ENCODE assay signal across 8 cellular contexts in genomic region chr1:1040004-1040991, GRCh38. TPM values are rescaled to one million over a fixed set of nuclear protein-coding genes. Genes with fewer than 3 reads are reported as not detected.
DNase-seq lines count a peak whose midpoint lies in the region; ATAC-seq and TF ChIP-seq lines count a peak whose summit lies in the region.

No MANE protein-coding gene starts in this region.

- H3K9me3 Mint-ChIP-seq in endodermal cell, result no peaks in the 10 kb centered on the region

- no peaks in the 10 kb centered on the region for H3K9me3 ChIP-seq in endodermal cell (ENCODE audit: control insufficient read depth, low read length)
- H3K9me3 ChIP-seq in mucosa of descending colon, result no peaks in the 10 kb centered on the region

- peaks cover 36% of the 10 kb centered on the region for H3K27me3 ChIP-seq in endodermal cell (ENCODE audit: control insufficient read depth, insufficient read depth, low read length, poor library complexity, severe bottlenecking)

- no peak for TF ChIP-seq CTCF in endodermal cell (conservative IDR thresholded peaks at IDR 0.05)
- no peak for TF ChIP-seq CTCF in mucosa of descending colon (IDR thresholded peaks at IDR 0.05)

- H3K27ac ChIP-seq in endodermal cell (ENCODE audit: low read depth, low read length), result no peak overlapping the region

- peak overlapping the region; percentile 33 for H3K4me3 Mint-ChIP-seq in endodermal cell

- H3K36me3 ChIP-seq in endodermal cell (ENCODE audit: control insufficient read depth, insufficient read depth, low read length) (peaks cover 16% of the 10 kb centered on the region), mucosa of descending colon (ENCODE audit: low read depth) (no peaks in the 10 kb centered on the region)

- 15 to 19% methylated on average over 47 to 94 of the region's 99 CpGs for WGBS in endodermal cell (ENCODE audit: insufficient coverage in 1 of 2, insufficient read length in 1 of 2), 2 experiments

- no peak overlapping the region for H3K27ac Mint-ChIP-seq in endodermal cell

- H3K4me3 ChIP-seq in endodermal cell (ENCODE audit: low read length) (no peak overlapping the region), mucosa of descending colon (no peak overlapping the region)

- H3K4me1 Mint-ChIP-seq in endodermal cell, result peaks cover 6% of the 10 kb centered on the region

- H3K9ac ChIP-seq in endodermal cell (ENCODE audit: extremely low read depth, low read length, poor library complexity, severe bottlenecking), result no peak overlapping the region

- DNase-seq in AML-193 (lab: John Stamatoyannopoulos, UW) (peak; percentile 39 to 41), NCI-H345 (lab: John Stamatoyannopoulos, UW) (peak; percentile 79), endodermal cell (peak; percentile 97), mucosa of descending colon (peak; percentile 82 to 88 (median 86))
- DNase-seq in activated CD8-positive, alpha-beta memory T cell treated with anti-CD3 and anti-CD28 coated beads, Interleukin-2, amount 50 U/mL, for 4 hours, result peak; percentile 75
- DNase-seq in stimulated activated CD8-positive, alpha-beta memory T cell treated with anti-CD3 and anti-CD28 coated beads, Interleukin-4, amount 100 ng/mL, for 4 hours (ENCODE audit: low read depth in 2 of 2, low spot score in 1 of 2), result peak; percentile 31 to 59

- H3K4me1 ChIP-seq in endodermal cell (ENCODE audit: control insufficient read depth, insufficient read depth, low read length), result no peaks in the 10 kb centered on the region
- H3K4me1 ChIP-seq in mucosa of descending colon (ENCODE audit: low read depth), result peaks cover 11% of the 10 kb centered on the region

- H3K36me3 Mint-ChIP-seq in endodermal cell (ENCODE audit: low read depth), result peaks cover 47% of the 10 kb centered on the region

- ATAC-seq in GM19395 (IDR thresholded peaks at IDR 0.05; ENCODE audit: unreplicated experiment) (peak; percentile 42), mucosa of descending colon (peak; percentile 92), HG03565 (IDR thresholded peaks at IDR 0.05; ENCODE audit: unreplicated experiment) (no peak)

- intact Hi-C loops in mucosa of descending colon (cut with DNase I, micrococcal nuclease), result no loop called here

- H3K27me3 Mint-ChIP-seq in endodermal cell (ENCODE audit: insufficient read depth), result peaks cover 55% of the 10 kb centered on the region

RNA-seq across cellular contexts. Expression of gene AGRN, which starts 20.4 kb away (rescaled TPM):
- total RNA-seq in endodermal cell (100 to 1,000 TPM; 269 to 288 TPM), mucosa of descending colon (10 to 100 TPM; 32.0 to 54.4 (median 40.6) TPM)
- polyA plus RNA-seq in endodermal cell (2013, experiment 1 of 2), result 192 TPM
- 176 TPM for polyA plus RNA-seq in endodermal cell (2013, experiment 2 of 2)

RNA-seq across cellular contexts. Expression of gene ISG15, which starts 27.0 kb away (rescaled TPM):
- 10 to 100 TPM; 46.6 to 48.4 TPM for total RNA-seq in endodermal cell
- polyA plus RNA-seq in endodermal cell (2013, experiment 1 of 2), result 31.4 TPM
- polyA plus RNA-seq in endodermal cell (2013, experiment 2 of 2), result 31.8 TPM
- total RNA-seq in mucosa of descending colon, result 10 to 100 TPM; 37.5 to 41.7 (median 38.7) TPM

RNA-seq across cellular contexts. Expression of gene RNF223, which starts 33.8 kb away (rescaled TPM):
- total RNA-seq in endodermal cell (not detected), mucosa of descending colon (1 to 10 TPM; 1.3 to 7.5 (median 2.1) TPM)
- polyA plus RNA-seq in endodermal cell (2013, experiment 1 of 2), result not detected
- not detected for polyA plus RNA-seq in endodermal cell (2013, experiment 2 of 2)

RNA-seq across cellular contexts. Expression of gene HES4, which starts 40.4 kb away (rescaled TPM):
- total RNA-seq in endodermal cell (10 to 100 TPM; 16.1 to 19.7 TPM), mucosa of descending colon (10 to 100 TPM; 10.3 to 22.7 (median 21.1) TPM)
- polyA plus RNA-seq in endodermal cell (2013, experiment 1 of 2), result 144 TPM
- polyA plus RNA-seq in endodermal cell (2013, experiment 2 of 2), result 117 TPM

RNA-seq across cellular contexts. Expression of gene PERM1, which starts 58.4 kb away (rescaled TPM):
- not detected for total RNA-seq in endodermal cell
- not detected for polyA plus RNA-seq in endodermal cell (2013, experiment 1 of 2)
- not detected for polyA plus RNA-seq in endodermal cell (2013, experiment 2 of 2)
- total RNA-seq in mucosa of descending colon, result under 1 TPM in 1 of 3 donors, not detected in 2; 0.24 TPM

Comparison
In these comparisons a context has a peak if more than half of its experiments do, and no peak if none do; other contexts are left out.
1. DNase-seq: peak in every context shown above with its lines; median percentile 97 in endodermal cell; 86 in mucosa of descending colon; 79 in NCI-H345; 75 in activated CD8-positive, alpha-beta memory T cell treated with anti-CD3 and anti-CD28 coated beads, Interleukin-2, amount 50 U/mL, for 4 hours; 45 in stimulated activated CD8-positive, alpha-beta memory T cell treated with anti-CD3 and anti-CD28 coated beads, Interleukin-4, amount 100 ng/mL, for 4 hours; 40 in AML-193.
2. RNA of gene AGRN, which starts 20.4 kb away (total RNA-seq): 269 to 288 TPM in endodermal cell; 32.0 to 54.4 TPM in mucosa of descending colon; every median in the first group is over 4 times any median in the second.